ENCODE assay signal across 8 cellular contexts in the genomic region with DNA sequence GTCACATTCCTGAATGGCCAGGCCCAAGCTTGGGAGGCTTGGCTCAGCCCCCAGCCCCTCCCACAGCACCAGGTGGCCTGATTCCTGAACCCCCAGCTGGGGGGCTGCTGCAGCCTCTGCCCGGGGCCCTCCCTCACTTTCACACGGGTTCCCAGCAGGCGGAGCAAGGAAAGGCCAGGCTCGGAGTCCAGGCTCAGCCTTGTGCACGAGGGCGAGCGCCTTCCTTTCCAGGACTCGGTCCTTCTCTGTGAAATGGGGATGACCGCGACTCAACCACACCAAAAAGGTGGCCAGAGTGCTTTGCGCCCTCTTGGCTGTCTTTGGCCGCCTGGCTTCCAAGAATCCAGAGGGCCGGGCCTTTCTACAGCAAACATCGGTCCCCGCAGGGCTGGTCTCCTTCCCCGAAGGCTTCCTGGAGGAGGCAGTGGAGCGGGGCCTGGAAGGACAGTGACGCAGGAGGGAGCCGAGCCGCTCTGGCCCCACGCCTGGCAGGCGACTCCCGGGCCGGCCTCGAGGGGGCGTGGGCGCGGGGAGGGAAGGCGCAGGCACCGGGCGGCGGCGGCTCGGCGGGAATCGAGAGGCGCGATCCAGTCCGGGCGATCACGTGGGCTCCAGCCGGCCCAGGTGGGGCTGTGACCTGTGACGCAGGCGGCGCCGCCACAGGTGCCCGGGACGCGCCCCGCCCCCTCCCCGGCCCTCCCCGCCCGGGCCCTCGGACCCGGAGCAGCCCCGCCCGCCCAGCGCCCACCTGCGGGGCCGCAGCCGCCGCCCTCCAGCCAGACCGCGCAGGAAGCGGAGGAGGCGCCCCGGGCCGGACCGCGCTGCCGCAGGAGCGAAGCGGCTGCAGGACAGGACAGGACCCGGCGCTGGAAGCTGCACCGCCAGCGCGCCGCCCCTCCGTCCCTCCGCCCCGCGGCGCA. TPM values are rescaled to one million over a fixed set of nuclear protein-coding genes. Genes with fewer than 3 reads are reported as not detected.
DNase-seq lines count a peak whose midpoint lies in the region; ATAC-seq lines count a peak whose summit lies in the region.

ARHGEF16 (plus strand) TSS at position 775 of the 920 bp plus-strand sequence. CDS start 8,420 bp downstream, outside the sequence.

- peak; percentile 30 for DNase-seq in G401 (ENCODE audit: low spot score)
- DNase-seq in NCI-H128 (lab: John Stamatoyannopoulos, UW; ENCODE audit: unreplicated experiment), result peak; percentile 82
- DNase-seq in activated CD4-positive, alpha-beta T cell treated with anti-CD3 and anti-CD28 coated beads, Interleukin-2, amount 50 U/mL, for 1 hour, result peak; percentile 31
- DNase-seq in naive B cell, result peak; percentile 29

- peaks cover 0 to 2% (median 0%) of the 10 kb centered on the region in 3 donors for H3K4me1 Mint-ChIP-seq in naive B cell

- H3K27me3 Mint-ChIP-seq in naive B cell, result peaks cover 17 to 45% (median 26%) of the 10 kb centered on the region in 3 donors

- H3K9me3 Mint-ChIP-seq in naive B cell, result peaks cover 0 to 3% (median 0%) of the 10 kb centered on the region in 7 donors

- in situ Hi-C loops in G401 (cut with HindIII; ENCODE audit: low sequenced_read_pairs), result no loop called here

- peak within 1 kb of the TSS in 1 of 6 donors; percentile 86 for H3K27ac Mint-ChIP-seq in naive B cell

- peak; percentile 77 for ATAC-seq in esophagus mucosa
- peak; percentile 54 to 61 for ATAC-seq in naive B cell (ENCODE audit: low read depth in 2 of 2)
- no peak for ATAC-seq in GM19035 (IDR thresholded peaks at IDR 0.05; ENCODE audit: unreplicated experiment)
- no peak for ATAC-seq in HG03039 (IDR thresholded peaks at IDR 0.05; ENCODE audit: unreplicated experiment)
- no peak for ATAC-seq in GM19463 (IDR thresholded peaks at IDR 0.05; ENCODE audit: unreplicated experiment)

- no peaks in the 10 kb centered on the region for H3K36me3 Mint-ChIP-seq in naive B cell

- H3K4me3 Mint-ChIP-seq in naive B cell, result peak within 1 kb of the TSS; percentile 61 to 89 (median 74)

RNA-seq across cellular contexts. Expression of gene ARHGEF16, which starts in this region (rescaled TPM):
- 16.0 and 20.2 TPM in 2 replicates for total RNA-seq in G401 (2014; rRNA removed; shearing (Covaris generic))
- total RNA-seq in esophagus mucosa, result 19.9 TPM
- not detected for polyA plus RNA-seq in naive B cell (ENCODE audit: low read depth in 6 of 6)

Comparison
In these comparisons a context has a peak if more than half of its experiments do, and no peak if none do; other contexts are left out.
1. Peak in DNase-seq and ATAC-seq in naive B cell; RNA of the gene not detected or under 1 TPM.
2. DNase-seq: peak in every context shown above with its lines; median percentile 82 in NCI-H128; 31 in activated CD4-positive, alpha-beta T cell treated with anti-CD3 and anti-CD28 coated beads, Interleukin-2, amount 50 U/mL, for 1 hour; 30 in G401; 29 in naive B cell.